16 cellular contexts compared by ENCODE assay signal in the genomic region with DNA sequence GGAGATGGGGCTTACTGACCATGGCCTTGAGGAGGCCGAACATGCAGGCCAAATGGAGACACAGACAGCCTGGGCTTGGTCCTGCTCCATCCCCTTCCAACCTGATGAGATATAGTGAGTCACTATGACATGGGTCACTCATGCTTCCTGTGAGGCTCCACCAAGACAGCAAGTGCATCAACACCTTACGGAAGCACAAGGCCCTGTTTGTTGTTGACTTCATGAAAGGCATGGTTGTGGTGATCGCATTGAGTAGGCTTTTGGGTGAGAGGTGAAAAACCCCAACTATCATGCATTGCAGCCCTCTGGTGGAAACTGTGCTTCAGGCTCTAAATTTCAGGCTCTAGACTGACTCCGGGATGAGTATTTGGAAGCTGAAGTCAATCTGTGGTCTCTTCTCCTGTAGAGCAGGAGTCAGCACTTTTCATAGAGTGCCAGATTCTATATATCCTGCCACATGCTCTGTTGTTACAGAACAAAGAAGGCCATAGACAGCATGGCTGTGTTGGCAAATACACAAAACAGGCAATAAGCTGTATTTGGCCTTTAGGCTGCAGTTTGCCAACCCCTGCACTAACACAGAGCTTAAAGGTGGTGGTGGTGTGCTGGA. TPM values are rescaled to one million over a fixed set of nuclear protein-coding genes. Genes with fewer than 3 reads are reported as not detected.
A peak's percentile ranks its signal among the peaks of the same experiment; 100 is the strongest.
DNase-seq lines count a peak whose midpoint lies in the region; ATAC-seq and TF ChIP-seq lines count a peak whose summit lies in the region.
"Had no signal": no experiment of that assay in that cellular context is flagged by ENCODE, and none has a peak within 500 bp of the region (broad histone marks: within the 10 kb centered on the region; RNA-seq: fewer than 3 reads in every experiment).

No MANE protein-coding gene starts in this region.

- no peaks in the 10 kb centered on the region for H3K36me3 Mint-ChIP-seq in CD4-positive, CD25-positive, alpha-beta regulatory T cell
- no peaks in the 10 kb centered on the region for H3K36me3 Mint-ChIP-seq in Calu3 (ENCODE audit: insufficient read depth, unreplicated experiment)

- H3K4me1 ChIP-seq in CD4-positive, CD25-positive, alpha-beta regulatory T cell (ENCODE audit: control insufficient read depth, insufficient read depth, low read length, poor library complexity, severe bottlenecking) = peaks cover 6% of the 10 kb centered on the region
- H3K4me1 ChIP-seq: colonic mucosa, suprapubic skin had no signal

- intact Hi-C loops in Calu3 (cut with micrococcal nuclease; ENCODE audit: unreplicated experiment) = no loop called here

- no peaks in the 10 kb centered on the region for H3K27me3 ChIP-seq in CD4-positive, CD25-positive, alpha-beta regulatory T cell (ENCODE audit: control insufficient read depth, insufficient read depth, low read length)
- H3K27me3 ChIP-seq: colonic mucosa had no signal

- BruUV-seq in Calu3 (replicated peaks; lab: Mats Ljungman, UMichigan) = no TSS peak

- peak; percentile 51 to 60 for ATAC-seq in CD4-positive, CD25-positive, alpha-beta regulatory T cell (ENCODE audit: low read depth in 2 of 2)
- ATAC-seq in esophagus mucosa (peak; percentile 74), GM21723 (IDR thresholded peaks at IDR 0.05; ENCODE audit: unreplicated experiment) (no peak), GM19452 (IDR thresholded peaks at IDR 0.05; ENCODE audit: unreplicated experiment) (no peak)
- ATAC-seq: right cardiac atrium had no signal

- H3K4me1 Mint-ChIP-seq in CD4-positive, CD25-positive, alpha-beta regulatory T cell = no peaks in the 10 kb centered on the region
- peaks cover 33% of the 10 kb centered on the region for H3K4me1 Mint-ChIP-seq in Calu3 (ENCODE audit: low read depth, unreplicated experiment)

- no peaks in the 10 kb centered on the region for H3K36me3 ChIP-seq in CD4-positive, CD25-positive, alpha-beta regulatory T cell (ENCODE audit: control insufficient read depth, insufficient read depth, low read length)
- H3K36me3 ChIP-seq: colonic mucosa, suprapubic skin had no signal

- peak in 2 of 3 donors; percentile 5 to 46 for DNase-seq in CD4-positive, CD25-positive, alpha-beta regulatory T cell
- peak; percentile 9 for DNase-seq in Calu3
- peak; percentile 70 for DNase-seq in SK-MEL-5 (ENCODE audit: low read depth, low spot score)
- DNase-seq in activated effector memory CD4-positive, alpha-beta T cell treated with anti-CD3 and anti-CD28 coated beads, Interleukin-2, amount 50 U/mL, for 16 hours = no peak
- DNase-seq: NCI-H446, right cardiac atrium, RPMI8226 had no signal

- no peaks in the 10 kb centered on the region for H3K9me3 ChIP-seq in CD4-positive, CD25-positive, alpha-beta regulatory T cell (ENCODE audit: control insufficient read depth in 2 of 2, low read length in 2 of 2)
- H3K9me3 ChIP-seq: colonic mucosa, suprapubic skin had no signal

- CTCF ChIA-PET in Calu3 (lab: Charles Lee) = interaction anchor here (0.6 kb wide), 1 partner anchor 125 kb away, joined by 6 read pairs; no protein-coding TSS in a partner anchor

- TF ChIP-seq CTCF in Calu3 (IDR thresholded peaks at IDR 0.05; ENCODE audit: unreplicated experiment) = no peak

- peak overlapping the region in 1 of 3 donors; percentile 42 for H3K27ac Mint-ChIP-seq in CD4-positive, CD25-positive, alpha-beta regulatory T cell
- no peak overlapping the region for H3K27ac Mint-ChIP-seq in Calu3 (ENCODE audit: unreplicated experiment)
- H3K27ac Mint-ChIP-seq: activated T-helper 2 cell treated with anti-CD3 and anti-CD28 coated beads, Interferon-gamma antibody, Interleukin-2, Interleukin-4, amounts not matched to agents 10 μg/mL and 5 μg/mL and 100 μg/mL, durations not matched to agents 14 hours and 24 hours and 36 hours had no signal

- H3K4me3 ChIP-seq in CD4-positive, CD25-positive, alpha-beta regulatory T cell (ENCODE audit: low read depth, low read length) = no peak overlapping the region
- H3K4me3 ChIP-seq: colonic mucosa, suprapubic skin had no signal

- no peaks in the 10 kb centered on the region for H3K9me3 Mint-ChIP-seq in CD4-positive, CD25-positive, alpha-beta regulatory T cell
- no peaks in the 10 kb centered on the region for H3K9me3 Mint-ChIP-seq in Calu3 (ENCODE audit: low read depth, unreplicated experiment)
- H3K9me3 Mint-ChIP-seq: activated T-helper 2 cell treated with anti-CD3 and anti-CD28 coated beads, Interferon-gamma antibody, Interleukin-2, Interleukin-4, amounts not matched to agents 10 μg/mL and 5 μg/mL and 100 μg/mL, durations not matched to agents 14 hours and 24 hours and 36 hours had no signal

- peaks cover 6% of the 10 kb centered on the region for H3K27me3 Mint-ChIP-seq in CD4-positive, CD25-positive, alpha-beta regulatory T cell
- no peaks in the 10 kb centered on the region for H3K27me3 Mint-ChIP-seq in Calu3 (ENCODE audit: unreplicated experiment)

- H3K27ac ChIP-seq in CD4-positive, CD25-positive, alpha-beta regulatory T cell (ENCODE audit: insufficient read depth, low read length, poor library complexity, severe bottlenecking) = no peak overlapping the region
- H3K27ac ChIP-seq: colonic mucosa, suprapubic skin had no signal

- H3K4me3 Mint-ChIP-seq in CD4-positive, CD25-positive, alpha-beta regulatory T cell = no peak overlapping the region
- no peak overlapping the region for H3K4me3 Mint-ChIP-seq in Calu3 (ENCODE audit: low read depth, unreplicated experiment)

- in situ Hi-C loops in SK-MEL-5 (cut with HindIII; ENCODE audit: low pct_unique_long_range_greater_than_20kb, low sequenced_read_pairs) = no loop called here

RNA-seq across cellular contexts. Expression of a gene that starts 10.1 kb away (rescaled TPM):
- not detected for total RNA-seq in CD4-positive, CD25-positive, alpha-beta regulatory T cell
- polyA plus RNA-seq in CD4-positive, CD25-positive, alpha-beta regulatory T cell = not detected
- total RNA-seq in Calu3 (2022) (1.9 and 2.0 TPM in 2 replicates), esophagus mucosa (not detected)
- not detected in 2 replicates for total RNA-seq in SK-MEL-5 (2014; rRNA removed; shearing (Covaris generic))
- not detected in 2 replicates for polyA plus RNA-seq in SK-MEL-5 (2015; cell fraction: cytosol; rRNA removed)
- not detected in 2 replicates for polyA plus RNA-seq in SK-MEL-5 (2015; cell fraction: nucleus; rRNA removed)
- total RNA-seq: activated T-helper 2 cell treated with anti-CD3 and anti-CD28 coated beads, Interferon-gamma antibody, Interleukin-2, Interleukin-4, amounts not matched to agents 10 μg/mL and 5 μg/mL and 100 μg/mL, durations not matched to agents 14 hours and 24 hours and 36 hours; frontal cortex; kidney epithelial cell; myocyte; right cardiac atrium had no signal
- polyA plus RNA-seq: right cardiac atrium had no signal

RNA-seq across cellular contexts. Expression of a gene that starts 56.8 kb away (rescaled TPM):
- not detected for total RNA-seq in CD4-positive, CD25-positive, alpha-beta regulatory T cell
- not detected for polyA plus RNA-seq in CD4-positive, CD25-positive, alpha-beta regulatory T cell
- total RNA-seq in Calu3 (2022) (0.38 TPM in 1 of 2 replicates, not detected in the other), esophagus mucosa (27.4 TPM)
- total RNA-seq in SK-MEL-5 (2014; rRNA removed; shearing (Covaris generic)) = not detected in 2 replicates
- not detected in 2 replicates for polyA plus RNA-seq in SK-MEL-5 (2015; cell fraction: cytosol; rRNA removed)
- polyA plus RNA-seq in SK-MEL-5 (2015; cell fraction: nucleus; rRNA removed) = not detected in 2 replicates
- total RNA-seq: activated T-helper 2 cell treated with anti-CD3 and anti-CD28 coated beads, Interferon-gamma antibody, Interleukin-2, Interleukin-4, amounts not matched to agents 10 μg/mL and 5 μg/mL and 100 μg/mL, durations not matched to agents 14 hours and 24 hours and 36 hours; kidney epithelial cell; myocyte; right cardiac atrium had no signal
- polyA plus RNA-seq: right cardiac atrium had no signal

Comparison
In these comparisons a context has a peak if more than half of its experiments do, and no peak if none do; other contexts are left out.
1. ATAC-seq: peak in CD4-positive, CD25-positive, alpha-beta regulatory T cell (2 of 2) and esophagus mucosa (single experiment); none in GM21723 (single experiment) and GM19452 (single experiment).
2. RNA of a gene that starts 56.8 kb away (total RNA-seq): 27.4 TPM in esophagus mucosa (single experiment); 0.38 TPM in Calu3, not detected in CD4-positive, CD25-positive, alpha-beta regulatory T cell (single experiment) and not detected in SK-MEL-5; every median in the first group is over 10 times any median in the second.